In the genomic region with DNA sequence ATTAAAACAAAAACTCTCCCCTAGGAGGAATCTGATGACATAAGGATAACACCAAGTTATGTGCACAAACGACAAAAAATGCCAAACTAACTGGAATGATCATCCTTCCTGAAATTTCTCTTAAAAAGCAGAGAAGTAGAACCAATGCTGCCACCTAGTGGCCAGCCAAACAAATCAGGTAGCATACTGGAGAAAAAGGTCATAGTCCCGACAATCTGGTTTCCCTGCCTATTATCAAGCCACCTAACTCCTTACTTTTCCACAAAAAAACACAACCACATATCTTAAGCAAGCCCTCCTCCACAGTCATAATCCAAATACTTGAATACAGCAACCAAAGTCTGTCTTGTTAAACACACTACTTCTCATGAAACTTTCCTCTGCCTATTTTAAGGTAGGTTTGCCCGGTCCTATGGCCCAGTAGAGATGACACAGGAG, we compare ENCODE assay signal across 8 cellular contexts. TPM values are rescaled to one million over a fixed set of nuclear protein-coding genes. Genes with fewer than 3 reads are reported as not detected.
DNase-seq lines count a peak whose midpoint lies in the region; ATAC-seq, FAIRE-seq and TF ChIP-seq lines count a peak whose summit lies in the region.

No MANE protein-coding gene starts in this region.

- H3K36me3 ChIP-seq in K562 (ENCODE audit: control insufficient read depth, insufficient read depth, low read length) = peaks cover 82% of the 10 kb centered on the region

- H3K79me2 ChIP-seq in K562 (ENCODE audit: control insufficient read depth, insufficient read depth, low read length) = peaks cover 16% of the 10 kb centered on the region

- no peaks in the 10 kb centered on the region for H3K9me3 ChIP-seq in K562 (replicated peaks; ENCODE audit: control insufficient read depth, insufficient read depth, low read depth, low read length)

- H2AFZ ChIP-seq in K562 (ENCODE audit: low read depth, low read length) = no peak overlapping the region

- BruUV-seq in K562 (replicated peaks; lab: Mats Ljungman, UMichigan) = no TSS peak

- intact Hi-C loops in K562 (cut with micrococcal nuclease) = loop anchor here (2.0 to 5.0 kb wide), 2 partner anchors 40 to 60 kb away; no protein-coding TSS in a partner anchor

- CTCF ChIA-PET in GM10248 (lab: Yijun Ruan, JAX) = interaction anchor here (0.7 to 1.0 kb wide), 7 partner anchors 9 to 59 kb away, joined by 3 to 6 read pairs (median 3); no protein-coding TSS in a partner anchor
- CTCF ChIA-PET in K562 (lab: Yijun Ruan, JAX; ENCODE audit: low intra/inter-chr PET ratio) = interaction anchor here (1.1 to 4.0 kb wide), 4 partner anchors 29 to 172 kb away, joined by 4 to 26 read pairs (median 6); no protein-coding TSS in a partner anchor

- in situ Hi-C loops in K562 (cut with MboI) = no loop called here

- no peak for TF ChIP-seq POLR2A in K562 (conservative IDR thresholded peaks at IDR 0.05)

- peak; percentile 20; the same call in 1 of the 3 replicates for ATAC-seq in K562
- ATAC-seq in HG02981 (IDR thresholded peaks at IDR 0.05; ENCODE audit: unreplicated experiment) = no peak

- no peak overlapping the region for H3K4me2 ChIP-seq in K562 (ENCODE audit: insufficient read depth, low read length)

- H3K9ac ChIP-seq in K562 (ENCODE audit: insufficient read depth in 1 of 2, low read depth in 2 of 2, low read length in 2 of 2) = no peak overlapping the region

- H3K27ac ChIP-seq in K562 (ENCODE audit: extremely low read depth, low read depth, low read length) = no peak overlapping the region

- POLR2A ChIA-PET in GM10248 (lab: Yijun Ruan, JAX) = no interaction called here
- POLR2A ChIA-PET in K562 (lab: Yijun Ruan, JAX) = no interaction called here

- 38% methylated on average over 3 of the region's 3 CpGs for WGBS in K562 (ENCODE audit: insufficient coverage, low coverage, missing lambda C conversion rate)

- no peaks in the 10 kb centered on the region for H4K20me1 ChIP-seq in K562 (replicated peaks; ENCODE audit: control insufficient read depth, insufficient read depth, low read length)

- H3K9me1 ChIP-seq in K562 (ENCODE audit: control insufficient read depth, insufficient read depth, low read length) = no peaks in the 10 kb centered on the region

- H3K4me3 ChIP-seq in K562 = no peak overlapping the region

- TF ChIP-seq CTCF in GM10248 (IDR thresholded peaks at IDR 0.05; ENCODE audit: control extremely low read depth, extremely low read depth, low read depth, missing control alignments) (peak; percentile 86), K562 (IDR thresholded peaks at IDR 0.05 in 2 of 3, conservative IDR thresholded peaks at IDR 0.05 in 1 of 3; ENCODE audit: insufficient read depth in 2 of 3, low read depth in 1 of 3, low read length in 3 of 3) (peak; percentile 72 to 89 (median 84))

- FAIRE-seq in K562 (lab: Jason Lieb, UNC) = peak; percentile 82

- TF ChIP-seq RAD21 in K562 (CRISPR knock-in tag; conservative IDR thresholded peaks at IDR 0.05 in 1 of 2, IDR thresholded peaks at IDR 0.05 in 1 of 2) = peak; percentile 76 to 79

- peak; percentile 30 for DNase-seq in GM10248 (ENCODE audit: extremely low spot score)
- peak; percentile 60 for DNase-seq in NCI-H1694 (lab: John Stamatoyannopoulos, UW)
- DNase-seq in T1000 (lab: John Stamatoyannopoulos, UW) = peak; percentile 8
- DNase-seq in K562 (ENCODE audit: extremely low read depth in 1 of 4, low spot score in 3 of 4) = peak; percentile 54 to 89 (median 56)
- DNase-seq in iris pigment epithelial cell (ENCODE audit: low read depth) = peak; percentile 80
- DNase-seq in stimulated activated CD4-positive, alpha-beta T cell treated with anti-CD3 and anti-CD28 coated beads, Interleukin-1b, Interleukin-23, amount 100 ng/mL, for 1 hour (ENCODE audit: low read depth in 2 of 2) = peak; percentile 24 to 39
- DNase-seq in HuH-7 (ENCODE audit: low spot score) = no peak

- H3K27me3 ChIP-seq in K562 (ENCODE audit: control insufficient read depth in 2 of 2, insufficient read depth in 2 of 2, low read length in 2 of 2) = no peaks in the 10 kb centered on the region

- no peak for TF ChIP-seq EP300 in K562 (IDR thresholded peaks at IDR 0.05; ENCODE audit: low read length)

- peaks cover 0 to 9% of the 10 kb centered on the region in 2 experiments; a peak in 1 of 5 replicates for H3K4me1 ChIP-seq in K562 (replicated peaks in 1 of 2; ENCODE audit: control insufficient read depth in 2 of 2, insufficient read depth in 2 of 2, low read length in 2 of 2)

RNA-seq across cellular contexts. Expression of a gene that starts 5.3 kb away (rescaled TPM):
- total RNA-seq in K562 (2011; cell fraction: chromatin; rRNA removed; ENCODE audit: low replicate concordance) = 23.6 and 48.3 TPM in 2 replicates
- 21.2 and 21.8 TPM in 2 replicates for total RNA-seq in K562 (2011; cell fraction: nucleolus; rRNA removed)
- total RNA-seq in K562 (2011; cell fraction: nucleoplasm; rRNA removed) = 38.5 and 60.6 TPM in 2 replicates
- 32.7 and 49.3 TPM in 2 replicates for total RNA-seq in K562 (2014; rRNA removed)
- 61.1 and 63.2 TPM in 2 replicates for total RNA-seq in K562 (2014; rRNA removed; fragmentation: Illumina TruSeq; extraction: Trizol)
- 56.2 and 60.8 TPM in 2 replicates for total RNA-seq in K562 (2015; rRNA removed; fragmentation: Illumina TruSeq; extraction: Trizol)
- 43.4 and 47.1 TPM in 2 replicates for total RNA-seq in K562 (2021)
- polyA plus RNA-seq in K562 (2011; rRNA removed) = 38.4 and 45.7 TPM in 2 replicates
- polyA plus RNA-seq in K562 (2011; cell fraction: cytosol; rRNA removed) = 9.3 and 22.8 TPM in 2 replicates
- polyA plus RNA-seq in K562 (2011; cell fraction: nucleus; rRNA removed) = 22.4 and 26.7 TPM in 2 replicates
- polyA plus RNA-seq in K562 (2012) = 51.9 and 66.7 TPM in 2 replicates
- polyA plus RNA-seq in K562 (2014; fragmentation: Illumina TruSeq; extraction: Trizol) = 63.2 and 65.8 TPM in 2 replicates
- 10 to 100 TPM; 79.6 to 88.3 TPM for polyA plus RNA-seq in K562 (2014; fragmentation: Nextera tagmentation; extraction: Ambion mirVana)
- polyA plus RNA-seq in K562 (2014; rRNA removed) = 70.3 and 71.6 TPM in 2 replicates
- polyA minus RNA-seq in K562 (2011; rRNA and poly(A)+ RNA removed) = 35.1 and 49.4 TPM in 2 replicates
- polyA minus RNA-seq in K562 (2011; cell fraction: cytosol; rRNA and poly(A)+ RNA removed) = 7.8 and 10.4 TPM in 2 replicates
- 35.0 and 66.5 TPM in 2 replicates for polyA minus RNA-seq in K562 (2011; cell fraction: nucleus; rRNA and poly(A)+ RNA removed)

RNA-seq across cellular contexts. Expression of a gene that starts 5.9 kb away (rescaled TPM):
- total RNA-seq in K562 (2011; cell fraction: chromatin; rRNA removed; ENCODE audit: low replicate concordance) = 14.4 and 20.1 TPM in 2 replicates
- total RNA-seq in K562 (2011; cell fraction: nucleolus; rRNA removed) = 8.7 and 9.7 TPM in 2 replicates
- 11.2 and 12.9 TPM in 2 replicates for total RNA-seq in K562 (2011; cell fraction: nucleoplasm; rRNA removed)
- total RNA-seq in K562 (2014; rRNA removed) (18.6 and 23.8 TPM in 2 replicates), K562 (2014; rRNA removed; fragmentation: Illumina TruSeq; extraction: Trizol) (19.2 and 20.4 TPM in 2 replicates), K562 (2015; rRNA removed; fragmentation: Illumina TruSeq; extraction: Trizol) (24.4 and 26.6 TPM in 2 replicates), K562 (2021) (24.3 and 27.4 TPM in 2 replicates)
- polyA plus RNA-seq in K562 (2011; rRNA removed) (21.8 and 25.1 TPM in 2 replicates), K562 (2014; fragmentation: Illumina TruSeq; extraction: Trizol) (31.2 and 37.1 TPM in 2 replicates), K562 (2014; fragmentation: Nextera tagmentation; extraction: Ambion mirVana) (10 to 100 TPM in 1 of 2 experiments, 1 to 10 TPM in 1; 7.3 to 10.1 TPM), K562 (2014; rRNA removed) (21.9 and 22.7 TPM in 2 replicates)
- 24.0 and 24.5 TPM in 2 replicates for polyA plus RNA-seq in K562 (2011; cell fraction: cytosol; rRNA removed)
- polyA plus RNA-seq in K562 (2011; cell fraction: nucleus; rRNA removed) = 31.2 and 32.0 TPM in 2 replicates
- 18.8 and 30.1 TPM in 2 replicates for polyA plus RNA-seq in K562 (2012)
- 51.8 and 65.3 TPM in 2 replicates for polyA minus RNA-seq in K562 (2011; rRNA and poly(A)+ RNA removed)
- polyA minus RNA-seq in K562 (2011; cell fraction: cytosol; rRNA and poly(A)+ RNA removed) = 24.0 and 33.8 TPM in 2 replicates
- polyA minus RNA-seq in K562 (2011; cell fraction: nucleus; rRNA and poly(A)+ RNA removed) = 11.7 and 20.1 TPM in 2 replicates

RNA-seq across cellular contexts. Expression of a gene that starts 13.9 kb away (rescaled TPM):
- total RNA-seq in K562 (2011; cell fraction: chromatin; rRNA removed; ENCODE audit: low replicate concordance) = not detected in 2 replicates
- not detected in 2 replicates for total RNA-seq in K562 (2011; cell fraction: nucleolus; rRNA removed)
- not detected in 2 replicates for total RNA-seq in K562 (2011; cell fraction: nucleoplasm; rRNA removed)
- total RNA-seq in K562 (2014; rRNA removed) (not detected in 2 replicates), K562 (2014; rRNA removed; fragmentation: Illumina TruSeq; extraction: Trizol) (not detected in 2 replicates), K562 (2015; rRNA removed; fragmentation: Illumina TruSeq; extraction: Trizol) (not detected in 2 replicates), K562 (2021) (not detected in 2 replicates)
- polyA plus RNA-seq in K562 (2011; rRNA removed) (not detected in 2 replicates), K562 (2014; fragmentation: Illumina TruSeq; extraction: Trizol) (not detected in 2 replicates), K562 (2014; fragmentation: Nextera tagmentation; extraction: Ambion mirVana) (1 to 10 TPM in 1 of 2 experiments, under 1 TPM in 1; 0.25 to 1.6 TPM), K562 (2014; rRNA removed) (not detected in 2 replicates)
- not detected in 2 replicates for polyA plus RNA-seq in K562 (2011; cell fraction: cytosol; rRNA removed)
- polyA plus RNA-seq in K562 (2011; cell fraction: nucleus; rRNA removed) = not detected in 2 replicates
- polyA plus RNA-seq in K562 (2012) = 0.10 and 0.61 TPM in 2 replicates
- polyA minus RNA-seq in K562 (2011; rRNA and poly(A)+ RNA removed) = not detected in 2 replicates
- not detected in 2 replicates for polyA minus RNA-seq in K562 (2011; cell fraction: cytosol; rRNA and poly(A)+ RNA removed)
- polyA minus RNA-seq in K562 (2011; cell fraction: nucleus; rRNA and poly(A)+ RNA removed) = not detected in 2 replicates

RNA-seq across cellular contexts. Expression of a gene that starts 24.6 kb away (rescaled TPM):
- not detected in 2 replicates for total RNA-seq in K562 (2011; cell fraction: chromatin; rRNA removed; ENCODE audit: low replicate concordance)
- total RNA-seq in K562 (2011; cell fraction: nucleolus; rRNA removed) = not detected in 2 replicates
- not detected in 2 replicates for total RNA-seq in K562 (2011; cell fraction: nucleoplasm; rRNA removed)
- total RNA-seq in K562 (2014; rRNA removed) = not detected in 2 replicates
- not detected in 2 replicates for total RNA-seq in K562 (2014; rRNA removed; fragmentation: Illumina TruSeq; extraction: Trizol)
- total RNA-seq in K562 (2015; rRNA removed; fragmentation: Illumina TruSeq; extraction: Trizol) = not detected in 2 replicates
- not detected in 2 replicates for total RNA-seq in K562 (2021)
- 0.12 TPM in 1 of 2 replicates, not detected in the other for polyA plus RNA-seq in K562 (2011; rRNA removed)
- not detected in 2 replicates for polyA plus RNA-seq in K562 (2011; cell fraction: cytosol; rRNA removed)
- not detected in 2 replicates for polyA plus RNA-seq in K562 (2011; cell fraction: nucleus; rRNA removed)
- 0.19 TPM in 1 of 2 replicates, not detected in the other for polyA plus RNA-seq in K562 (2012)
- not detected in 2 replicates for polyA plus RNA-seq in K562 (2014; fragmentation: Illumina TruSeq; extraction: Trizol)
- not detected for polyA plus RNA-seq in K562 (2014; fragmentation: Nextera tagmentation; extraction: Ambion mirVana)
- not detected in 2 replicates for polyA plus RNA-seq in K562 (2014; rRNA removed)
- polyA minus RNA-seq in K562 (2011; rRNA and poly(A)+ RNA removed) = not detected in 2 replicates
- polyA minus RNA-seq in K562 (2011; cell fraction: cytosol; rRNA and poly(A)+ RNA removed) = not detected in 2 replicates
- not detected in 2 replicates for polyA minus RNA-seq in K562 (2011; cell fraction: nucleus; rRNA and poly(A)+ RNA removed)

RNA-seq across cellular contexts. Expression of a gene that starts 27.9 kb away (rescaled TPM):
- 2.7 and 3.1 TPM in 2 replicates for total RNA-seq in K562 (2011; cell fraction: chromatin; rRNA removed; ENCODE audit: low replicate concordance)
- total RNA-seq in K562 (2011; cell fraction: nucleolus; rRNA removed) = 1.6 and 2.0 TPM in 2 replicates
- total RNA-seq in K562 (2011; cell fraction: nucleoplasm; rRNA removed) = 2.5 and 3.7 TPM in 2 replicates
- total RNA-seq in K562 (2014; rRNA removed) (0.33 and 0.95 TPM in 2 replicates), K562 (2014; rRNA removed; fragmentation: Illumina TruSeq; extraction: Trizol) (0.35 and 0.40 TPM in 2 replicates), K562 (2015; rRNA removed; fragmentation: Illumina TruSeq; extraction: Trizol) (0.33 and 0.53 TPM in 2 replicates), K562 (2021) (0.64 and 0.78 TPM in 2 replicates)
- polyA plus RNA-seq in K562 (2011; rRNA removed) (0.82 and 1.7 TPM in 2 replicates), K562 (2014; fragmentation: Illumina TruSeq; extraction: Trizol) (0.59 and 0.80 TPM in 2 replicates), K562 (2014; fragmentation: Nextera tagmentation; extraction: Ambion mirVana) (under 1 TPM in 1 of 2 experiments, not detected in 1; 0.07 TPM), K562 (2014; rRNA removed) (1.8 TPM in 2 replicates)
- 0.72 and 1.2 TPM in 2 replicates for polyA plus RNA-seq in K562 (2011; cell fraction: cytosol; rRNA removed)
- polyA plus RNA-seq in K562 (2011; cell fraction: nucleus; rRNA removed) = 7.8 and 9.9 TPM in 2 replicates
- 0.70 and 2.4 TPM in 2 replicates for polyA plus RNA-seq in K562 (2012)
- polyA minus RNA-seq in K562 (2011; rRNA and poly(A)+ RNA removed) = 0.21 and 0.39 TPM in 2 replicates
- not detected in 2 replicates for polyA minus RNA-seq in K562 (2011; cell fraction: cytosol; rRNA and poly(A)+ RNA removed)
- 1.5 and 2.4 TPM in 2 replicates for polyA minus RNA-seq in K562 (2011; cell fraction: nucleus; rRNA and poly(A)+ RNA removed)
